Comparison of ENCODE assay signal across 24 cellular contexts in the genomic region with DNA sequence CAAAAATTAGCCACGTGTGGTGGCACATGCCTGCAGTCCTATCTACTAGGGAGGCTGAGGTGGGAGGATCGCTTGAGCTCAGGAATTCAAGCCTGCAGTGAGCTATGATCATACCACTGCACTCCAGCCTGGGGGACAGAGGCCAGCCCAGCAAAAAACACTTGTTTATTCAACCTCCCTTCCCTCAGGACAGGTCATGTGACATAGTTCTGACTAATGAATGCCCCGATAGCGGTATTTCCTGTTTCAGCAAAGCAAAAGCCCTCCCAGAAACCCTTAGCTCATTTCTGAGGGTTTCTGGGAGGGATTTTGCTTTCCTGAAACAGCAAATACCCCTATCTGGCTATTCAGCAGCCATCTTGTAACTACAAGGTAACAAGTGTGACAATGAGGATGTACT.
"Had no signal": no experiment of that assay in that cellular context is flagged by ENCODE, and none has a peak within 500 bp of the region (broad histone marks: within the 10 kb centered on the region; RNA-seq: fewer than 3 reads in every experiment).

No MANE protein-coding gene starts in this region.

- H3K9me3 ChIP-seq: ascending aorta, gastroesophageal sphincter, tibial artery had no signal

- H3K36me3 ChIP-seq: ascending aorta, brain microvascular endothelial cell, gastroesophageal sphincter, tibial artery had no signal

- DNase-seq: activated CD8-positive, alpha-beta memory T cell treated with anti-CD3 and anti-CD28 coated beads, Interleukin-2, amount 50 U/mL, for 4 hours; activated T-cell treated with anti-CD3 and anti-CD28 coated beads, Interleukin-2, amount 50 U/mL, for 24 hours; brain microvascular endothelial cell; central memory CD4-positive, alpha-beta T cell; dermis blood vessel endothelial cell; effector CD8-positive, alpha-beta T cell; head of caudate nucleus; hypothalamus; left ventricle myocardium superior; naive B cell; posterior cingulate gyrus; small intestine; stimulated activated CD4-positive, alpha-beta T cell treated with anti-CD3 and anti-CD28 coated beads, Interleukin-2, amount 100 ng/mL, for 24 hours; stimulated activated naive CD8-positive, alpha-beta T cell treated with anti-CD3 and anti-CD28 coated beads, Interleukin-15, amount 100 ng/mL, for 72 hours; T-helper 17 cell; tibial artery had no signal

- H3K4me1 ChIP-seq: ascending aorta, gastroesophageal sphincter, tibial artery had no signal

- H3K4me3 ChIP-seq: ascending aorta, gastroesophageal sphincter, tibial artery had no signal

- ATAC-seq: activated CD4-positive, CD25-positive, alpha-beta regulatory T cell treated with anti-CD3 and anti-CD28 coated beads, Interleukin-2, amount 50 U/mL, for 24 hours; activated naive CD4-positive, alpha-beta T cell treated with anti-CD3 and anti-CD28 coated beads, Interleukin-2, amount 50 U/mL, for 72 hours; activated T-helper 17 cell treated with anti-CD3 and anti-CD28 coated beads, Interleukin-2, amount 50 U/mL, for 72 hours; esophagus mucosa; gastroesophageal sphincter; left ventricle myocardium superior; sciatic nerve; stimulated activated effector memory CD8-positive, alpha-beta T cell treated with anti-CD3 and anti-CD28 coated beads, Interleukin-12 subunit alpha, Interleukin-12 subunit beta, amount 100 ng/mL, for 72 hours; stimulated activated naive CD8-positive, alpha-beta T cell treated with anti-CD3 and anti-CD28 coated beads, Interleukin-15, amount 100 ng/mL, for 72 hours; T-helper 17 cell had no signal
